Comparison of ENCODE assay signal across 1 cellular context in the genomic region with DNA sequence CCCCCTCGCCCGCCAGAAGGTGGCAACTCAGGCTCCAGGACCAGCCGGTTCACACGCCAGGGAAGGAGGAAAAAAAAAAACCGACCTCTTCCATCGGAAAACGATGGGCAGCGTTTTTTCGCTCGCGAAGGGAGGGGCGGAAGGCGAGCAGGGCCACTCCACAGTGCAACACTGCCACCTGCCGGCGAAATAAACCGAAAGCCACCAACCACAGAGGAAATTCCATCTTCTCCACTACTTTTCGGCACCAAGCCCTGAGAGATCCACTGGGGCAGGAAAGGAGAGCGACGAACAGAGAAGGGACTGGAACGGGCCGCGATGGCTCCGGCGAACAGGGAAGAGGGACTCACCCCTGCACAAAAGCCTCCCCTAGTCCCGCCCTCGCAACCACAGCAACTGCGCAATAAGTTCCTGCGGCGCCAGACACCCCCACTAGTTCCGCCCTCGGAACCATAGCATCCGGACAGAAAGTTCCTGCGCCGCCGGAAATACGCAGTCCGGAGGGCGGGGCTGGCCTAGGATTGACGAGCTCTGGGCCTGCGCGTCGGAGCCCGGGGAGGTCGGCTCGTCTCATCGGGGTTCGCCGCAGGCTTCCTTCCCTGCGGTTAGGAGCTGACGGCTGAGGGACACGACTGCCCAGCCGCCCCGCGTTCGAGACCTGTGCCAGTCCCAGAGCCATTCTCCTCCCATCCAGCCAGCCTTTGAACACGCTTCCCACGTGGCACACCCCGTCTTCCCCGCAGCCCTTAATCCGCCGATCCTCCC.
TF ChIP-seq lines count a peak whose summit lies in the region.

No MANE protein-coding gene starts in this region.

TF ChIP-seq in neural cell, 6 proteins besides CTCF, POLR2A, EP300 and RAD21:
- peak; percentile 73 for TF ChIP-seq SMC3 (conservative IDR thresholded peaks at IDR 0.05; ENCODE audit: poor library complexity)
- TF ChIP-seq, protein P1, sequence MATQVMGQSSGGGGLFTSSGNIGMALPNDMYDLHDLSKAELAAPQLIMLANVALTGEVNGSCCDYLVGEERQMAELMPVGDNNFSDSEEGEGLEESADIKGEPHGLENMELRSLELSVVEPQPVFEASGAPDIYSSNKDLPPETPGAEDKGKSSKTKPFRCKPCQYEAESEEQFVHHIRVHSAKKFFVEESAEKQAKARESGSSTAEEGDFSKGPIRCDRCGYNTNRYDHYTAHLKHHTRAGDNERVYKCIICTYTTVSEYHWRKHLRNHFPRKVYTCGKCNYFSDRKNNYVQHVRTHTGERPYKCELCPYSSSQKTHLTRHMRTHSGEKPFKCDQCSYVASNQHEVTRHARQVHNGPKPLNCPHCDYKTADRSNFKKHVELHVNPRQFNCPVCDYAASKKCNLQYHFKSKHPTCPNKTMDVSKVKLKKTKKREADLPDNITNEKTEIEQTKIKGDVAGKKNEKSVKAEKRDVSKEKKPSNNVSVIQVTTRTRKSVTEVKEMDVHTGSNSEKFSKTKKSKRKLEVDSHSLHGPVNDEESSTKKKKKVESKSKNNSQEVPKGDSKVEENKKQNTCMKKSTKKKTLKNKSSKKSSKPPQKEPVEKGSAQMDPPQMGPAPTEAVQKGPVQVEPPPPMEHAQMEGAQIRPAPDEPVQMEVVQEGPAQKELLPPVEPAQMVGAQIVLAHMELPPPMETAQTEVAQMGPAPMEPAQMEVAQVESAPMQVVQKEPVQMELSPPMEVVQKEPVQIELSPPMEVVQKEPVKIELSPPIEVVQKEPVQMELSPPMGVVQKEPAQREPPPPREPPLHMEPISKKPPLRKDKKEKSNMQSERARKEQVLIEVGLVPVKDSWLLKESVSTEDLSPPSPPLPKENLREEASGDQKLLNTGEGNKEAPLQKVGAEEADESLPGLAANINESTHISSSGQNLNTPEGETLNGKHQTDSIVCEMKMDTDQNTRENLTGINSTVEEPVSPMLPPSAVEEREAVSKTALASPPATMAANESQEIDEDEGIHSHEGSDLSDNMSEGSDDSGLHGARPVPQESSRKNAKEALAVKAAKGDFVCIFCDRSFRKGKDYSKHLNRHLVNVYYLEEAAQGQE (IDR thresholded peaks at IDR 0.05; ENCODE audit: borderline replicate concordance): peak; percentile 24
- peak; percentile 83 for TF ChIP-seq POLR2AphosphoS5 (IDR thresholded peaks at IDR 0.05)
- TF ChIP-seq EZH2 (IDR thresholded peaks at IDR 0.05; ENCODE audit: borderline replicate concordance, insufficient read depth, low read length, poor library complexity, severe bottlenecking): no peak
- TF ChIP-seq MXI1 (conservative IDR thresholded peaks at IDR 0.05; ENCODE audit: poor library complexity, severe bottlenecking): peak; percentile 49
- TF ChIP-seq TAF1 (IDR thresholded peaks at IDR 0.05; ENCODE audit: low read depth): peak; percentile 31
TF ChIP-seq in neural cell: peak in this region for 5.
